27 cellular contexts compared by ENCODE assay signal in the genomic region with DNA sequence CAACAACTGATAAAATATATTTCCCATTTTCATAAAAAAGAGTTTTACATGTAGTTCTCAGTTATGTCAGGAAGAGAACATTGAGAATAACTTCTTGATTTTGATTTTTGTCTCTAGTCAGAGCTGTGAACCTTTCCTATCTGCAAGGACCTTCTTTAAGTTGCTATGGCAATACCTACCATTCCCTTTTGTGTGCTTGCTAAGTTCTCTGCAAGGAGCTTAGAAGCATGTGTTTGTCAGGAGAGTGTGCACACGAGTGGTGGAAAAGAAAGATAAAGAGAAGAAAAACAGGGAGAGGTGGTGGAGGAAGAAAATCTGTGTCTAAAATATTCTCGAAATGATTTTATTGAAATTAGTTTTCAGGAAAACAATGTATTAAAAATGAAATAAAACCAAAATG.
DNase-seq lines count a peak whose midpoint lies in the region; ATAC-seq lines count a peak whose summit lies in the region.
"Had no signal": no experiment of that assay in that cellular context is flagged by ENCODE, and none has a peak within 500 bp of the region (broad histone marks: within the 10 kb centered on the region; RNA-seq: fewer than 3 reads in every experiment).

No MANE protein-coding gene starts in this region.

- peak overlapping the region; percentile 27 for H3K4me3 ChIP-seq in iPS-18a (ENCODE audit: low read length)
- H3K4me3 ChIP-seq in SJCRH30: no peak overlapping the region
- H3K4me3 ChIP-seq: gastrocnemius medialis, psoas muscle, transverse colon had no signal

- in situ Hi-C loops in SK-MEL-5 (cut with HindIII; ENCODE audit: low pct_unique_long_range_greater_than_20kb, low sequenced_read_pairs): no loop called here

- no peaks in the 10 kb centered on the region for H3K27me3 ChIP-seq in iPS-18a (ENCODE audit: control insufficient read depth, insufficient read depth, low read length)
- no peaks in the 10 kb centered on the region for H3K27me3 ChIP-seq in SJCRH30
- H3K27me3 ChIP-seq: gastrocnemius medialis, transverse colon had no signal

- H3K4me1 ChIP-seq in iPS-18a (ENCODE audit: control insufficient read depth, low read depth, low read length) (peaks cover 9% of the 10 kb centered on the region), SJCRH30 (no peaks in the 10 kb centered on the region)
- H3K4me1 ChIP-seq: gastrocnemius medialis, psoas muscle, transverse colon had no signal

- peak overlapping the region; percentile 47 for H3K27ac ChIP-seq in iPS-18a (ENCODE audit: low read length)
- H3K27ac ChIP-seq in SJCRH30: no peak overlapping the region
- H3K27ac ChIP-seq: gastrocnemius medialis, HL-60, psoas muscle, transverse colon had no signal

- peak overlapping the region; percentile 45 for H3K9ac ChIP-seq in iPS-18a (ENCODE audit: low read length)

- intact Hi-C loops in left ventricle myocardium superior (cut with micrococcal nuclease): no loop called here
- intact Hi-C loops in Right ventricle myocardium inferior (cut with DNase I): loop anchor here (10.0 kb wide), 1 partner anchor 163 kb away; no protein-coding TSS in a partner anchor

- ATAC-seq in left ventricle myocardium superior (peak; percentile 66), Right ventricle myocardium inferior (no peak), HG03139 (IDR thresholded peaks at IDR 0.05; ENCODE audit: unreplicated experiment) (no peak)
- ATAC-seq: gastrocnemius medialis; psoas muscle; stimulated activated effector memory CD8-positive, alpha-beta T cell treated with anti-CD3 and anti-CD28 coated beads, Interleukin-12 subunit alpha, Interleukin-12 subunit beta, amount 100 ng/mL, for 72 hours had no signal

- H3K9me3 ChIP-seq in iPS-18a (ENCODE audit: control insufficient read depth, low read depth, low read length) (no peaks in the 10 kb centered on the region), SJCRH30 (replicated peaks) (no peaks in the 10 kb centered on the region)
- H3K9me3 ChIP-seq: gastrocnemius medialis, psoas muscle, transverse colon had no signal

- no peaks in the 10 kb centered on the region for H3K36me3 ChIP-seq in iPS-18a (ENCODE audit: control insufficient read depth, low read depth, low read length)
- H3K36me3 ChIP-seq in SJCRH30: no peaks in the 10 kb centered on the region
- H3K36me3 ChIP-seq: gastrocnemius medialis, transverse colon had no signal

- DNase-seq in left ventricle myocardium superior (no peak), Right ventricle myocardium inferior (ENCODE audit: missing footprints) (no peak), SK-MEL-5 (ENCODE audit: low read depth, low spot score) (peak; percentile 49), superior temporal gyrus (ENCODE audit: extremely low spot score) (peak; percentile 21), SHP77 treated with DMSO at 0.1 percent for 48 hours (lab: John Stamatoyannopoulos, UW) (no peak), SJCRH30 (no peak)
- DNase-seq: activated CD4-positive, alpha-beta T cell treated with anti-CD3 and anti-CD28 coated beads for 4 hours; activated T-cell treated with anti-CD3 and anti-CD28 coated beads for 4 hours; AML-193; amygdala; CD4-positive, alpha-beta T cell; gastrocnemius medialis; Kasumi-1; midbrain; naive B cell; NCI-H1436 treated with DMSO at 0.1 percent for 48 hours; NCI-H2171; NCI-H524; occipital lobe; psoas muscle; stimulated activated CD4-positive, alpha-beta T cell treated with anti-CD3 and anti-CD28 coated beads, Interleukin-15, amount 100 ng/mL, for 24 hours; stimulated activated CD4-positive, alpha-beta T cell treated with anti-CD3 and anti-CD28 coated beads, Interleukin-4, amount 100 ng/mL, for 4 hours; transverse colon had no signal

Comparison
In these comparisons a context has a peak if more than half of its experiments do, and no peak if none do; other contexts are left out.
1. DNase-seq: peak in SK-MEL-5 (single experiment) and superior temporal gyrus (single experiment); none in left ventricle myocardium superior (single experiment), Right ventricle myocardium inferior (single experiment), SHP77 treated with DMSO at 0.1 percent for 48 hours (single experiment) and SJCRH30 (0 of 2).